Comparison of ENCODE assay signal across 8 cellular contexts in genomic region chrX:140766024-140766611, GRCh38. TPM values are rescaled to one million over a fixed set of nuclear protein-coding genes. Genes with fewer than 3 reads are reported as not detected.
DNase-seq lines count a peak whose midpoint lies in the region; ATAC-seq, FAIRE-seq and TF ChIP-seq lines count a peak whose summit lies in the region.

No MANE protein-coding gene starts in this region.

- in situ Hi-C loops in HepG2 (cut with HindIII; ENCODE audit: extremely low pct_ligation_motif_present, low pct_unique_long_range_greater_than_20kb): no loop called here

- H3K4me1 ChIP-seq in colonic mucosa: no peaks in the 10 kb centered on the region
- no peaks in the 10 kb centered on the region for H3K4me1 ChIP-seq in HepG2 (ENCODE audit: insufficient read depth, low read length)

- no peaks in the 10 kb centered on the region for H3K79me2 ChIP-seq in HepG2 (ENCODE audit: insufficient read depth, low read length)

- TF ChIP-seq EP300 in HepG2 (IDR thresholded peaks at IDR 0.05; ENCODE audit: low read depth in 2 of 2, low read length in 2 of 2) (no peak), HepG2 (CRISPR knock-in tag; IDR thresholded peaks at IDR 0.05; ENCODE audit: borderline replicate concordance) (no peak)

- H3K36me3 ChIP-seq in colonic mucosa (no peaks in the 10 kb centered on the region), HepG2 (replicated peaks in 1 of 2; ENCODE audit: control insufficient read depth in 1 of 2, insufficient read depth in 2 of 2, low read length in 2 of 2) (no peaks in the 10 kb centered on the region)

- BruUV-seq in HepG2 (replicated peaks; lab: Mats Ljungman, UMichigan): no TSS peak

- H3K4me3 ChIP-seq in colonic mucosa (no peak overlapping the region), HepG2 (replicated peaks in 1 of 3; ENCODE audit: insufficient read depth in 1 of 3, low read depth in 2 of 3, low read length in 3 of 3) (no peak overlapping the region)

- intact Hi-C loops in colonic mucosa (cut with DNase I): no loop called here
- intact Hi-C loops in HepG2 (cut with micrococcal nuclease; ENCODE audit: unreplicated experiment): no loop called here

- TF ChIP-seq CTCF in colonic mucosa (IDR thresholded peaks at IDR 0.05): peak; percentile 82
- peak; percentile 60 for TF ChIP-seq CTCF in HepG2 (CRISPR knock-in tag; IDR thresholded peaks at IDR 0.05)

- H4K20me1 ChIP-seq in HepG2 (ENCODE audit: insufficient read depth, low read length): no peaks in the 10 kb centered on the region

- no peak overlapping the region for H3K27ac Mint-ChIP-seq in stimulated activated naive CD8-positive, alpha-beta T cell treated with anti-CD3 and anti-CD28 coated beads, Interleukin-15, amount 100 ng/mL, for 72 hours

- H3K27ac ChIP-seq in colonic mucosa (no peak overlapping the region), HepG2 (ENCODE audit: extremely low read length, insufficient read depth, low read length) (no peak overlapping the region)

- H3K9me3 Mint-ChIP-seq in stimulated activated naive CD8-positive, alpha-beta T cell treated with anti-CD3 and anti-CD28 coated beads, Interleukin-15, amount 100 ng/mL, for 72 hours: no peaks in the 10 kb centered on the region

- H3K27me3 ChIP-seq in colonic mucosa (peaks cover 11% of the 10 kb centered on the region), HepG2 (ENCODE audit: control insufficient read depth in 1 of 2, insufficient read depth in 2 of 2, low read length in 2 of 2) (peaks cover 0 to 13% of the 10 kb centered on the region in 2 experiments; a peak in 1 of 5 replicates)

- no peak for TF ChIP-seq POLR2A in HepG2 (IDR thresholded peaks at IDR 0.05; ENCODE audit: insufficient read depth in 1 of 2, low read depth in 2 of 2, low read length in 2 of 2)

- H2AFZ ChIP-seq in HepG2 (ENCODE audit: low read length): no peak overlapping the region

- DNase-seq in NCI-H82 (lab: John Stamatoyannopoulos, UW) (peak; percentile 71), NCI-H82 treated with DMSO at 0.1 percent for 48 hours (lab: John Stamatoyannopoulos, UW; ENCODE audit: unreplicated experiment) (no peak), HPDE6-E6E7 (ENCODE audit: extremely low spot score) (peak; percentile 28), T follicular helper cell (ENCODE audit: low read depth) (peak; percentile 19), colonic mucosa (peak; percentile 32), HepG2 (ENCODE audit: low spot score) (peak; percentile 27)
- DNase-seq in stimulated activated naive CD8-positive, alpha-beta T cell treated with anti-CD3 and anti-CD28 coated beads, Interleukin-15, amount 100 ng/mL, for 72 hours: peak; percentile 11 to 24

- peaks cover 18% of the 10 kb centered on the region for H3K27me3 Mint-ChIP-seq in stimulated activated naive CD8-positive, alpha-beta T cell treated with anti-CD3 and anti-CD28 coated beads, Interleukin-15, amount 100 ng/mL, for 72 hours

- H3K9me3 ChIP-seq in colonic mucosa (no peaks in the 10 kb centered on the region), HepG2 (ENCODE audit: low read length) (no peaks in the 10 kb centered on the region)

- FAIRE-seq in HepG2 (lab: Jason Lieb, UNC): no peak

- H3K9ac ChIP-seq in colonic mucosa (ENCODE audit: low read depth in 2 of 2, low read length in 2 of 2): no peak overlapping the region
- H3K9ac ChIP-seq in HepG2 (ENCODE audit: insufficient read depth, low read depth, low read length): no peak overlapping the region

- no peak overlapping the region for H3K4me2 ChIP-seq in HepG2 (ENCODE audit: low read depth, low read length)

- H3K4me1 Mint-ChIP-seq in stimulated activated naive CD8-positive, alpha-beta T cell treated with anti-CD3 and anti-CD28 coated beads, Interleukin-15, amount 100 ng/mL, for 72 hours: peaks cover 16% of the 10 kb centered on the region

- WGBS in HepG2 (ENCODE audit: low lambda C conversion rate): 0% methylated on average over 3 of the region's 8 CpGs

- CTCF ChIA-PET in HepG2 (lab: Yijun Ruan, JAX; ENCODE audit: low intra/inter-chr PET ratio, low total read pairs): no interaction called here

- POLR2A ChIA-PET in HepG2 (lab: Yijun Ruan, JAX): no interaction called here

- ATAC-seq in HepG2 (peak; percentile 39; the same call in 1 of the 3 replicates), HG02981 (IDR thresholded peaks at IDR 0.05; ENCODE audit: unreplicated experiment) (no peak)
- ATAC-seq in stimulated activated naive CD8-positive, alpha-beta T cell treated with anti-CD3 and anti-CD28 coated beads, Interleukin-15, amount 100 ng/mL, for 72 hours: no peak

- TF ChIP-seq RAD21 in HepG2 (CRISPR knock-in tag; IDR thresholded peaks at IDR 0.05): no peak

- peak overlapping the region in 1 of 2 donors; percentile 48 for H3K4me3 Mint-ChIP-seq in stimulated activated naive CD8-positive, alpha-beta T cell treated with anti-CD3 and anti-CD28 coated beads, Interleukin-15, amount 100 ng/mL, for 72 hours

TF ChIP-seq in HepG2, 621 proteins besides CTCF, POLR2A, EP300 and RAD21:
- TF ChIP-seq ARNT2 (CRISPR knock-in tag; IDR thresholded peaks at IDR 0.05; ENCODE audit: low read depth): no peak
- peak; percentile 56 for TF ChIP-seq STAG1 (CRISPR knock-in tag; IDR thresholded peaks at IDR 0.05)

RNA-seq across cellular contexts. Expression of gene LINC00632, which starts 56.6 kb away (rescaled TPM):
- total RNA-seq in colonic mucosa (10 to 100 TPM; 12.1 to 27.3 TPM), HepG2 (2016; rRNA removed; fragmentation: Illumina TruSeq; extraction: Trizol) (not detected in 2 replicates)
- 0.10 TPM in 1 of 2 replicates, not detected in the other for total RNA-seq in HepG2 (2016; cell fraction: cytosol; rRNA removed; fragmentation: Illumina TruSeq; extraction: Trizol; ENCODE audit: low read depth)
- 0.15 TPM in 1 of 2 replicates, not detected in the other for total RNA-seq in HepG2 (2016; cell fraction: insoluble cytoplasmic fraction; rRNA removed; fragmentation: Illumina TruSeq; extraction: Trizol)
- not detected in 2 replicates for total RNA-seq in HepG2 (2016; cell fraction: membrane; rRNA removed; fragmentation: Illumina TruSeq; extraction: Trizol)
- total RNA-seq in HepG2 (2016; cell fraction: nucleus; rRNA removed; fragmentation: Illumina TruSeq; extraction: Trizol): not detected in 2 replicates
- 0.10 and 0.13 TPM in 2 replicates for polyA plus RNA-seq in HepG2 (2011; rRNA removed)
- polyA plus RNA-seq in HepG2 (2011; cell fraction: cytosol; rRNA removed): 0.07 TPM in 1 of 2 replicates, not detected in the other
- not detected in 2 replicates for polyA plus RNA-seq in HepG2 (2011; cell fraction: nucleus; rRNA removed)
- polyA plus RNA-seq in HepG2 (2012): not detected in 2 replicates
- polyA plus RNA-seq in HepG2 (2016; cell fraction: cytosol; fragmentation: Illumina TruSeq; extraction: Trizol; ENCODE audit: low read depth): not detected in 2 replicates
- polyA plus RNA-seq in HepG2 (2016; cell fraction: insoluble cytoplasmic fraction; fragmentation: Illumina TruSeq; extraction: Trizol; ENCODE audit: low read depth): not detected in 2 replicates
- polyA plus RNA-seq in HepG2 (2016; cell fraction: membrane; fragmentation: Illumina TruSeq; extraction: Trizol; ENCODE audit: low read depth): not detected in 2 replicates
- polyA plus RNA-seq in HepG2 (2016; cell fraction: nucleus; fragmentation: Illumina TruSeq; extraction: Trizol; ENCODE audit: insufficient read depth, low read depth): not detected in 2 replicates
- polyA minus RNA-seq in HepG2 (2011; rRNA and poly(A)+ RNA removed; ENCODE audit: low replicate concordance): not detected in 2 replicates
- not detected in 2 replicates for polyA minus RNA-seq in HepG2 (2011; cell fraction: cytosol; rRNA and poly(A)+ RNA removed)
- polyA minus RNA-seq in HepG2 (2011; cell fraction: nucleus; rRNA and poly(A)+ RNA removed): not detected in 2 replicates

Comparison
In these comparisons a context has a peak if more than half of its experiments do, and no peak if none do; other contexts are left out.
1. RNA of gene LINC00632, which starts 56.6 kb away (total RNA-seq): 12.1 to 27.3 TPM in colonic mucosa; 0.10 to 0.15 TPM in HepG2; every median in the first group is over 10 times any median in the second.